Comparison of ENCODE assay signal across 8 cellular contexts in the genomic region with DNA sequence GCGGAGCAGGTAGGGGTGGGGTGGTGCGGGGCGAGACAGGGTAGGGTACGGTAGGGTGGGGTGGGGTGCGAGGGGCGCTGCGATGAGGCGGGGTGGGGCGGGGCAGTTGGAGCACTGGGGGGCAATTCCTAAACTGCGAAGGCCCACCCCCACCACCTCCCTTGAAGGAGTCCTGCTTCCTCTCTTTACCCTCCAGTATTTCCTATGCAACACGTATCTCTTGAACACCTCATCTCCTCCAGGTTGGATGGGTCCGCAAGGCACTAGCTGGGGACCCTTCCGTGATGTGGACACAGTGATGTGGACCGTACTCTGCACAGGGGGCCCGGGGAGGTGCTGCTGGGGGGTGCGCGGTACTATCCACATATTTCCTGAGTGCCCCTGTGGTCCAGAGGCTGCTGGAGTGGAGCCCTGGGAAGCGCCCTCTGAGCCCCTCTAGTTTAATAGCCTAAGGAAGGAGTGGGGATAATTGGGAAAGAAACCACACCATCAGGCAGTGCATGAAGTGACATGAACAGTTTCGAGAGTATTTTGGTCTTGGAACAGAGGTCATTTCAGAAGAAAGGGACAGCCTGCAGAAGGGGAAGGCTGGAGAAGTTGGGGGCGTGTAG. TPM values are rescaled to one million over a fixed set of nuclear protein-coding genes. Genes with fewer than 3 reads are reported as not detected.
DNase-seq lines count a peak whose midpoint lies in the region; ATAC-seq and TF ChIP-seq lines count a peak whose summit lies in the region.

No MANE protein-coding gene starts in this region.

- H3K9me3 ChIP-seq in HEK293 (ENCODE audit: control insufficient read depth, insufficient read depth, low read depth, low read length): no peaks in the 10 kb centered on the region

- ATAC-seq in activated B cell treated with CpG ODN at 0.5 μM for 24 hours (ENCODE audit: low read depth) (no peak), HG03521 (IDR thresholded peaks at IDR 0.05; ENCODE audit: unreplicated experiment) (no peak), HG02870 (IDR thresholded peaks at IDR 0.05; ENCODE audit: unreplicated experiment) (no peak)

- DNase-seq in activated B cell treated with CpG ODN at 0.5 μM for 24 hours: no peak
- DNase-seq in globus pallidus (ENCODE audit: low spot score): peak; percentile 6
- DNase-seq in skeletal muscle cell (ENCODE audit: low read depth): no peak
- no peak for DNase-seq in nucleus accumbens (lab: John Stamatoyannopoulos, UW)
- no peak for DNase-seq in NCI-H2196 treated with DMSO at 0.1 percent for 48 hours (lab: John Stamatoyannopoulos, UW; ENCODE audit: unreplicated experiment)

- H3K9me3 Mint-ChIP-seq in activated B cell treated with CpG ODN at 0.5 μM for 24 hours: no peaks in the 10 kb centered on the region

- H3K4me3 ChIP-seq in HEK293 (ENCODE audit: low read depth, low read length): no peak overlapping the region
- H3K4me3 ChIP-seq in skeletal muscle cell (ENCODE audit: low read depth, low read length): peak overlapping the region; percentile 22

- intact Hi-C loops in activated B cell treated with CpG ODN at 0.5 μM for 24 hours (cut with micrococcal nuclease): loop anchor here (1.0 to 10.0 kb wide), 11 partner anchors 9 to 963 kb away; a partner anchor contains a TSS

- CTCF ChIA-PET in HEK293 (lab: Yijun Ruan, JAX) (interaction anchor here (1.1 kb wide), 1 partner anchor 124 kb away, joined by 5 read pairs; no protein-coding TSS in a partner anchor), activated B cell treated with CpG ODN at 0.5 μM for 24 hours (lab: Charles Lee) (no interaction called here)

- peaks cover 5% of the 10 kb centered on the region for H3K4me1 ChIP-seq in HEK293 (ENCODE audit: control insufficient read depth, insufficient read depth, low read length)

- peaks cover 16% of the 10 kb centered on the region for H3K27me3 Mint-ChIP-seq in activated B cell treated with CpG ODN at 0.5 μM for 24 hours

- no peak overlapping the region for H3K27ac Mint-ChIP-seq in activated B cell treated with CpG ODN at 0.5 μM for 24 hours

- no peak for TF ChIP-seq CTCF in HEK293 (tag by site-specific recombination; IDR thresholded peaks at IDR 0.05)
- TF ChIP-seq CTCF in activated B cell treated with CpG ODN at 0.5 μM for 24 hours (IDR thresholded peaks at IDR 0.05): no peak

- POLR2A ChIA-PET in HEK293 (lab: Yijun Ruan, JAX): no interaction called here
- POLR2A ChIA-PET in activated B cell treated with CpG ODN at 0.5 μM for 24 hours (lab: Charles Lee): interaction anchor here (0.9 kb wide), 1 partner anchor 69 kb away, joined by 5 read pairs; a partner anchor contains a TSS

- peaks cover 14% of the 10 kb centered on the region for H3K4me1 Mint-ChIP-seq in activated B cell treated with CpG ODN at 0.5 μM for 24 hours

- peak overlapping the region; percentile 69 for H3K4me3 Mint-ChIP-seq in activated B cell treated with CpG ODN at 0.5 μM for 24 hours

- H3K36me3 ChIP-seq in HEK293 (ENCODE audit: control insufficient read depth in 2 of 2, insufficient read depth in 1 of 2, low read length in 2 of 2): no peaks in the 10 kb centered on the region

- peaks cover 2% of the 10 kb centered on the region for H3K36me3 Mint-ChIP-seq in activated B cell treated with CpG ODN at 0.5 μM for 24 hours (ENCODE audit: low read depth)

- H3K27ac ChIP-seq in HEK293 (ENCODE audit: extremely low read depth, low read depth, low read length): no peak overlapping the region

TF ChIP-seq in HEK293, 187 proteins besides CTCF, POLR2A, EP300 and RAD21:
- TF ChIP-seq ZNF114 (tag by site-specific recombination; IDR thresholded peaks at IDR 0.05) (no peak), SCRT2 (tag by site-specific recombination; IDR thresholded peaks at IDR 0.05) (0 out of 2 replicates have a peak, but pooled peaks have one; percentile 31), ZNF394 (tag by site-specific recombination; IDR thresholded peaks at IDR 0.05; ENCODE audit: borderline replicate concordance) (no peak), ZNF585B (tag by site-specific recombination; IDR thresholded peaks at IDR 0.05) (no peak), ZIC2 (tag by site-specific recombination; IDR thresholded peaks at IDR 0.05) (peak; percentile 68)
- TF ChIP-seq, protein P1, sequence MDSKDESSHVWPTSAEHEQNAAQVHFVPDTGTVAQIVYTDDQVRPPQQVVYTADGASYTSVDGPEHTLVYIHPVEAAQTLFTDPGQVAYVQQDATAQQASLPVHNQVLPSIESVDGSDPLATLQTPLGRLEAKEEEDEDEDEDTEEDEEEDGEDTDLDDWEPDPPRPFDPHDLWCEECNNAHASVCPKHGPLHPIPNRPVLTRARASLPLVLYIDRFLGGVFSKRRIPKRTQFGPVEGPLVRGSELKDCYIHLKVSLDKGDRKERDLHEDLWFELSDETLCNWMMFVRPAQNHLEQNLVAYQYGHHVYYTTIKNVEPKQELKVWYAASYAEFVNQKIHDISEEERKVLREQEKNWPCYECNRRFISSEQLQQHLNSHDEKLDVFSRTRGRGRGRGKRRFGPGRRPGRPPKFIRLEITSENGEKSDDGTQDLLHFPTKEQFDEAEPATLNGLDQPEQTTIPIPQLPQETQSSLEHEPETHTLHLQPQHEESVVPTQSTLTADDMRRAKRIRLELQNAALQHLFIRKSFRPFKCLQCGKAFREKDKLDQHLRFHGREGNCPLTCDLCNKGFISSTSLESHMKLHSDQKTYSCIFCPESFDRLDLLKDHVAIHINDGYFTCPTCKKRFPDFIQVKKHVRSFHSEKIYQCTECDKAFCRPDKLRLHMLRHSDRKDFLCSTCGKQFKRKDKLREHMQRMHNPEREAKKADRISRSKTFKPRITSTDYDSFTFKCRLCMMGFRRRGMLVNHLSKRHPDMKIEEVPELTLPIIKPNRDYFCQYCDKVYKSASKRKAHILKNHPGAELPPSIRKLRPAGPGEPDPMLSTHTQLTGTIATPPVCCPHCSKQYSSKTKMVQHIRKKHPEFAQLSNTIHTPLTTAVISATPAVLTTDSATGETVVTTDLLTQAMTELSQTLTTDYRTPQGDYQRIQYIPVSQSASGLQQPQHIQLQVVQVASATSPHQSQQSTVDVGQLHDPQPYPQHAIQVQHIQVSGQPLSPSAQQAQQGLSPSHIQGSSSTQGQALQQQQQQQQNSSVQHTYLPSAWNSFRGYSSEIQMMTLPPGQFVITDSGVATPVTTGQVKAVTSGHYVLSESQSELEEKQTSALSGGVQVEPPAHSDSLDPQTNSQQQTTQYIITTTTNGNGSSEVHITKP (tag by site-specific recombination; IDR thresholded peaks at IDR 0.05): 0 out of 2 replicates have a peak, but pooled peaks have one; percentile 9
- TF ChIP-seq, protein P2, sequence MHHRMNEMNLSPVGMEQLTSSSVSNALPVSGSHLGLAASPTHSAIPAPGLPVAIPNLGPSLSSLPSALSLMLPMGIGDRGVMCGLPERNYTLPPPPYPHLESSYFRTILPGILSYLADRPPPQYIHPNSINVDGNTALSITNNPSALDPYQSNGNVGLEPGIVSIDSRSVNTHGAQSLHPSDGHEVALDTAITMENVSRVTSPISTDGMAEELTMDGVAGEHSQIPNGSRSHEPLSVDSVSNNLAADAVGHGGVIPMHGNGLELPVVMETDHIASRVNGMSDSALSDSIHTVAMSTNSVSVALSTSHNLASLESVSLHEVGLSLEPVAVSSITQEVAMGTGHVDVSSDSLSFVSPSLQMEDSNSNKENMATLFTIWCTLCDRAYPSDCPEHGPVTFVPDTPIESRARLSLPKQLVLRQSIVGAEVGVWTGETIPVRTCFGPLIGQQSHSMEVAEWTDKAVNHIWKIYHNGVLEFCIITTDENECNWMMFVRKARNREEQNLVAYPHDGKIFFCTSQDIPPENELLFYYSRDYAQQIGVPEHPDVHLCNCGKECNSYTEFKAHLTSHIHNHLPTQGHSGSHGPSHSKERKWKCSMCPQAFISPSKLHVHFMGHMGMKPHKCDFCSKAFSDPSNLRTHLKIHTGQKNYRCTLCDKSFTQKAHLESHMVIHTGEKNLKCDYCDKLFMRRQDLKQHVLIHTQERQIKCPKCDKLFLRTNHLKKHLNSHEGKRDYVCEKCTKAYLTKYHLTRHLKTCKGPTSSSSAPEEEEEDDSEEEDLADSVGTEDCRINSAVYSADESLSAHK (tag by site-specific recombination; IDR thresholded peaks at IDR 0.05): peak; percentile 93

RNA-seq across cellular contexts. Expression of a gene that starts 1.1 kb away (rescaled TPM):
- total RNA-seq in activated B cell treated with CpG ODN at 0.5 μM for 24 hours: not detected in 2 replicates
